In genomic region chr11:62140302-62141110, GRCh38 we compare ENCODE assay signal across 21 cellular contexts. TPM values are rescaled to one million over a fixed set of nuclear protein-coding genes. Genes with fewer than 3 reads are reported as not detected.
DNase-seq lines count a peak whose midpoint lies in the region; ATAC-seq and TF ChIP-seq lines count a peak whose summit lies in the region.
"Had no signal": no experiment of that assay in that cellular context is flagged by ENCODE, and none has a peak within 500 bp of the region (broad histone marks: within the 10 kb centered on the region; RNA-seq: fewer than 3 reads in every experiment).

No MANE protein-coding gene starts in this region.

- intact Hi-C loops in heart left ventricle (cut with DNase I), result no loop called here
- intact Hi-C loops in posterior vena cava (cut with DNase I), result no loop called here

- no peak for ATAC-seq in heart left ventricle
- ATAC-seq in effector memory CD8-positive, alpha-beta T cell (replicated peaks), result no peak
- ATAC-seq in HG03521 (IDR thresholded peaks at IDR 0.05; ENCODE audit: unreplicated experiment), result no peak
- ATAC-seq: PC-3 had no signal

- H3K27me3 ChIP-seq in right atrium auricular region (no peaks in the 10 kb centered on the region), heart left ventricle (no peaks in the 10 kb centered on the region)
- H3K27me3 ChIP-seq: BE2C had no signal

- peaks cover 0 to 1% of the 10 kb centered on the region in 2 donors for H3K4me1 Mint-ChIP-seq in effector memory CD8-positive, alpha-beta T cell (ENCODE audit: low read depth in 2 of 2)

- TF ChIP-seq POLR2A in heart left ventricle (IDR thresholded peaks at IDR 0.05), result no peak

- no peak overlapping the region for H3K27ac ChIP-seq in right atrium auricular region
- H3K27ac ChIP-seq in heart left ventricle, result no peak overlapping the region
- H3K27ac ChIP-seq: 22Rv1, HL-60 had no signal

- peaks cover 26% of the 10 kb centered on the region for H3K36me3 ChIP-seq in right atrium auricular region
- H3K36me3 ChIP-seq in heart left ventricle, result peaks cover 0 to 66% (median 42%) of the 10 kb centered on the region in 9 donors

- peak; percentile 2 for DNase-seq in activated CD4-positive, alpha-beta T cell treated with anti-CD3 and anti-CD28 coated beads for 48 hours
- DNase-seq in activated CD4-positive, alpha-beta T cell treated with anti-CD3 and anti-CD28 coated beads for 4 hours, result no peak
- DNase-seq in right atrium auricular region (ENCODE audit: low spot score) (peak; percentile 56), heart left ventricle (no peak), posterior vena cava (ENCODE audit: low spot score) (peak; percentile 72), DMS114 treated with DMSO at 0.1 percent for 48 hours (lab: John Stamatoyannopoulos, UW; ENCODE audit: unreplicated experiment) (no peak)
- DNase-seq in effector memory CD8-positive, alpha-beta T cell, result no peak
- DNase-seq: BE2C; Calu3; CD4-positive, alpha-beta memory T cell; DMS79; HCEC 1CT; NCI-H1417 treated with DMSO at 0.1 percent for 48 hours; NCI-H2029; NCI-H510A; NCI-H82; PC-3 had no signal

- H3K4me3 ChIP-seq in right atrium auricular region (no peak overlapping the region), heart left ventricle (no peak overlapping the region)

- no peak overlapping the region for H3K4me3 Mint-ChIP-seq in effector memory CD8-positive, alpha-beta T cell
- H3K4me3 Mint-ChIP-seq: CD4-positive, alpha-beta memory T cell had no signal

- H3K27ac Mint-ChIP-seq in effector memory CD8-positive, alpha-beta T cell, result no peak overlapping the region

- no peak for TF ChIP-seq CTCF in right atrium auricular region (IDR thresholded peaks at IDR 0.05)
- TF ChIP-seq CTCF in heart left ventricle (IDR thresholded peaks at IDR 0.05), result no peak

- H3K9me3 Mint-ChIP-seq in effector memory CD8-positive, alpha-beta T cell, result no peaks in the 10 kb centered on the region
- H3K9me3 Mint-ChIP-seq: CD4-positive, alpha-beta memory T cell had no signal

- peaks cover 14% of the 10 kb centered on the region for H3K36me3 Mint-ChIP-seq in effector memory CD8-positive, alpha-beta T cell (ENCODE audit: insufficient read depth)

- H3K4me1 ChIP-seq in right atrium auricular region, result peaks cover 0 to 15% of the 10 kb centered on the region in 2 donors
- no peaks in the 10 kb centered on the region for H3K4me1 ChIP-seq in heart left ventricle
- H3K4me1 ChIP-seq: BE2C had no signal

- H3K9me3 ChIP-seq in right atrium auricular region (no peaks in the 10 kb centered on the region), heart left ventricle (no peaks in the 10 kb centered on the region)
- H3K9me3 ChIP-seq: BE2C had no signal

- H3K27me3 Mint-ChIP-seq in effector memory CD8-positive, alpha-beta T cell, result no peaks in the 10 kb centered on the region
- H3K27me3 Mint-ChIP-seq: CD4-positive, alpha-beta memory T cell had no signal

- WGBS in heart left ventricle, 4 donors, result 96 to 98% (median 98%) methylated on average over 14 to 24 of the region's 24 CpGs

RNA-seq across cellular contexts. Expression of gene INCENP, which starts 16.7 kb away (rescaled TPM):
- total RNA-seq in right atrium auricular region (1 to 10 TPM; 8.1 to 8.5 TPM), heart left ventricle (10 to 100 TPM; 10.1 to 22.8 (median 13.4) TPM), posterior vena cava (10 to 100 TPM; 11.8 to 22.4 TPM)
- polyA plus RNA-seq in heart left ventricle, result 1 to 10 TPM; 2.0 to 7.7 TPM

RNA-seq across cellular contexts. Expression of gene SCGB1D1, which starts 49.5 kb away (rescaled TPM):
- total RNA-seq in right atrium auricular region (not detected), heart left ventricle (not detected), posterior vena cava (not detected)
- not detected for polyA plus RNA-seq in heart left ventricle
- total RNA-seq: Calu3; CD4-positive, alpha-beta memory T cell; PC-3 had no signal
- polyA plus RNA-seq: AG04450; CD4-positive, alpha-beta memory T cell had no signal

Comparison
In these comparisons a context has a peak if more than half of its experiments do, and no peak if none do; other contexts are left out.
1. DNase-seq: peak in activated CD4-positive, alpha-beta T cell treated with anti-CD3 and anti-CD28 coated beads for 48 hours (single experiment), right atrium auricular region (single experiment) and posterior vena cava (single experiment); none in activated CD4-positive, alpha-beta T cell treated with anti-CD3 and anti-CD28 coated beads for 4 hours (0 of 2), heart left ventricle (0 of 5), effector memory CD8-positive, alpha-beta T cell (0 of 3) and DMS114 treated with DMSO at 0.1 percent for 48 hours (single experiment).